In genomic region chr14:38201137-38201828, GRCh38 we compare ENCODE assay signal across 1 cellular context.
TF ChIP-seq lines count a peak whose summit lies in the region.

No MANE protein-coding gene starts in this region.

TF ChIP-seq in HepG2, 621 proteins besides CTCF, POLR2A, EP300 and RAD21:
- TF ChIP-seq PCBP1 (IDR thresholded peaks at IDR 0.05; ENCODE audit: borderline replicate concordance, low read depth, low read length) (no peak), SMAD1 (CRISPR knock-in tag; IDR thresholded peaks at IDR 0.05; ENCODE audit: borderline replicate concordance, low read depth) (no peak), NCOA1 (CRISPR knock-in tag; IDR thresholded peaks at IDR 0.05) (no peak), RARG (CRISPR knock-in tag; IDR thresholded peaks at IDR 0.05; ENCODE audit: low read depth) (no peak), ZNF883 (CRISPR knock-in tag; IDR thresholded peaks at IDR 0.05; ENCODE audit: not compliant biosample characterization) (no peak)
